Comparison of ENCODE assay signal across 1 cellular context in the genomic region with DNA sequence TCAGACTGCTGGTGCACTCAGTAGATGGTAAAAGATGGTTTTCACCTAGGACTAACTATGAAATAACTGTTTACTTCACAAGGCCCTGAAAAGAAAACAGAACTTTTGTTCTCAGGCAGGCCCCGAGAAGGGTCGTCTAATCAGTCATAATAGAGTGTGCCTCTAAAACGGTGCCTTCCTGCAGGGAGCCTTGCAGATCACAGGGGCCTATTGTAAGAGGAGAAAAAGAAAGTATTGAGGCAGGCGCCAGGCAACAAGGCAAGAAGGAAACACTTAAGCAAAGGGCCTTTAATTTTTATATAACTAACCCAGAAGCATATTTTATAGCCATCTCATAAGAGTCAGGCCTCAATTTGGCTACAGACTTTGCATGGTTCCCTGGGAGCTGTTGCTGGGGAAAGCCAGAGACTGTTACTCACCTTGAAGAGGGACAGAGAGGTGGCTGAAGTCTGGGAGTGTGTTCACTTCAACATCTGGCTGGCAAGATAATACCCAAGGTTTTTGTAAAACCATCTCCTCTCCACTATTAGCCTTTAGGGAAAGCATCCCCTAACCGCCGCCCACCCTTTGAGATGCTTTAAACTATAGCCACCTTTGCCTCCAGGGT.
TF ChIP-seq lines count a peak whose summit lies in the region.

No MANE protein-coding gene starts in this region.

TF ChIP-seq in WTC11, 78 proteins besides CTCF, POLR2A, EP300 and RAD21 (continued from another document):
- TF ChIP-seq, protein P1, sequence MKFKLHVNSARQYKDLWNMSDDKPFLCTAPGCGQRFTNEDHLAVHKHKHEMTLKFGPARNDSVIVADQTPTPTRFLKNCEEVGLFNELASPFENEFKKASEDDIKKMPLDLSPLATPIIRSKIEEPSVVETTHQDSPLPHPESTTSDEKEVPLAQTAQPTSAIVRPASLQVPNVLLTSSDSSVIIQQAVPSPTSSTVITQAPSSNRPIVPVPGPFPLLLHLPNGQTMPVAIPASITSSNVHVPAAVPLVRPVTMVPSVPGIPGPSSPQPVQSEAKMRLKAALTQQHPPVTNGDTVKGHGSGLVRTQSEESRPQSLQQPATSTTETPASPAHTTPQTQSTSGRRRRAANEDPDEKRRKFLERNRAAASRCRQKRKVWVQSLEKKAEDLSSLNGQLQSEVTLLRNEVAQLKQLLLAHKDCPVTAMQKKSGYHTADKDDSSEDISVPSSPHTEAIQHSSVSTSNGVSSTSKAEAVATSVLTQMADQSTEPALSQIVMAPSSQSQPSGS (CRISPR knock-in tag; IDR thresholded peaks at IDR 0.05; ENCODE audit: borderline replicate concordance, low read depth): no peak
- TF ChIP-seq SMAD3 (CRISPR knock-in tag; IDR thresholded peaks at IDR 0.05; ENCODE audit: borderline replicate concordance) (no peak), NR3C1 (CRISPR knock-in tag; conservative IDR thresholded peaks at IDR 0.05; ENCODE audit: low read depth) (no peak), ZNF219 (CRISPR knock-in tag; IDR thresholded peaks at IDR 0.05; ENCODE audit: borderline replicate concordance) (no peak), ZNF121 (CRISPR knock-in tag; IDR thresholded peaks at IDR 0.05) (no peak), NFYB (CRISPR knock-in tag; conservative IDR thresholded peaks at IDR 0.05; ENCODE audit: low read depth) (no peak), RELA (CRISPR knock-in tag; IDR thresholded peaks at IDR 0.05; ENCODE audit: borderline replicate concordance) (no peak), EMX1 (CRISPR knock-in tag; IDR thresholded peaks at IDR 0.05) (no peak)
- TF ChIP-seq, protein P2, sequence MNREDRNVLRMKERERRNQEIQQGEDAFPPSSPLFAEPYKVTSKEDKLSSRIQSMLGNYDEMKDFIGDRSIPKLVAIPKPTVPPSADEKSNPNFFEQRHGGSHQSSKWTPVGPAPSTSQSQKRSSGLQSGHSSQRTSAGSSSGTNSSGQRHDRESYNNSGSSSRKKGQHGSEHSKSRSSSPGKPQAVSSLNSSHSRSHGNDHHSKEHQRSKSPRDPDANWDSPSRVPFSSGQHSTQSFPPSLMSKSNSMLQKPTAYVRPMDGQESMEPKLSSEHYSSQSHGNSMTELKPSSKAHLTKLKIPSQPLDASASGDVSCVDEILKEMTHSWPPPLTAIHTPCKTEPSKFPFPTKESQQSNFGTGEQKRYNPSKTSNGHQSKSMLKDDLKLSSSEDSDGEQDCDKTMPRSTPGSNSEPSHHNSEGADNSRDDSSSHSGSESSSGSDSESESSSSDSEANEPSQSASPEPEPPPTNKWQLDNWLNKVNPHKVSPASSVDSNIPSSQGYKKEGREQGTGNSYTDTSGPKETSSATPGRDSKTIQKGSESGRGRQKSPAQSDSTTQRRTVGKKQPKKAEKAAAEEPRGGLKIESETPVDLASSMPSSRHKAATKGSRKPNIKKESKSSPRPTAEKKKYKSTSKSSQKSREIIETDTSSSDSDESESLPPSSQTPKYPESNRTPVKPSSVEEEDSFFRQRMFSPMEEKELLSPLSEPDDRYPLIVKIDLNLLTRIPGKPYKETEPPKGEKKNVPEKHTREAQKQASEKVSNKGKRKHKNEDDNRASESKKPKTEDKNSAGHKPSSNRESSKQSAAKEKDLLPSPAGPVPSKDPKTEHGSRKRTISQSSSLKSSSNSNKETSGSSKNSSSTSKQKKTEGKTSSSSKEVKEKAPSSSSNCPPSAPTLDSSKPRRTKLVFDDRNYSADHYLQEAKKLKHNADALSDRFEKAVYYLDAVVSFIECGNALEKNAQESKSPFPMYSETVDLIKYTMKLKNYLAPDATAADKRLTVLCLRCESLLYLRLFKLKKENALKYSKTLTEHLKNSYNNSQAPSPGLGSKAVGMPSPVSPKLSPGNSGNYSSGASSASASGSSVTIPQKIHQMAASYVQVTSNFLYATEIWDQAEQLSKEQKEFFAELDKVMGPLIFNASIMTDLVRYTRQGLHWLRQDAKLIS (CRISPR knock-in tag; IDR thresholded peaks at IDR 0.05; ENCODE audit: borderline replicate concordance): no peak
- TF ChIP-seq, protein P3, sequence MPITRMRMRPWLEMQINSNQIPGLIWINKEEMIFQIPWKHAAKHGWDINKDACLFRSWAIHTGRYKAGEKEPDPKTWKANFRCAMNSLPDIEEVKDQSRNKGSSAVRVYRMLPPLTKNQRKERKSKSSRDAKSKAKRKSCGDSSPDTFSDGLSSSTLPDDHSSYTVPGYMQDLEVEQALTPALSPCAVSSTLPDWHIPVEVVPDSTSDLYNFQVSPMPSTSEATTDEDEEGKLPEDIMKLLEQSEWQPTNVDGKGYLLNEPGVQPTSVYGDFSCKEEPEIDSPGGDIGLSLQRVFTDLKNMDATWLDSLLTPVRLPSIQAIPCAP (CRISPR knock-in tag; IDR thresholded peaks at IDR 0.05): no peak
- TF ChIP-seq, protein P4, sequence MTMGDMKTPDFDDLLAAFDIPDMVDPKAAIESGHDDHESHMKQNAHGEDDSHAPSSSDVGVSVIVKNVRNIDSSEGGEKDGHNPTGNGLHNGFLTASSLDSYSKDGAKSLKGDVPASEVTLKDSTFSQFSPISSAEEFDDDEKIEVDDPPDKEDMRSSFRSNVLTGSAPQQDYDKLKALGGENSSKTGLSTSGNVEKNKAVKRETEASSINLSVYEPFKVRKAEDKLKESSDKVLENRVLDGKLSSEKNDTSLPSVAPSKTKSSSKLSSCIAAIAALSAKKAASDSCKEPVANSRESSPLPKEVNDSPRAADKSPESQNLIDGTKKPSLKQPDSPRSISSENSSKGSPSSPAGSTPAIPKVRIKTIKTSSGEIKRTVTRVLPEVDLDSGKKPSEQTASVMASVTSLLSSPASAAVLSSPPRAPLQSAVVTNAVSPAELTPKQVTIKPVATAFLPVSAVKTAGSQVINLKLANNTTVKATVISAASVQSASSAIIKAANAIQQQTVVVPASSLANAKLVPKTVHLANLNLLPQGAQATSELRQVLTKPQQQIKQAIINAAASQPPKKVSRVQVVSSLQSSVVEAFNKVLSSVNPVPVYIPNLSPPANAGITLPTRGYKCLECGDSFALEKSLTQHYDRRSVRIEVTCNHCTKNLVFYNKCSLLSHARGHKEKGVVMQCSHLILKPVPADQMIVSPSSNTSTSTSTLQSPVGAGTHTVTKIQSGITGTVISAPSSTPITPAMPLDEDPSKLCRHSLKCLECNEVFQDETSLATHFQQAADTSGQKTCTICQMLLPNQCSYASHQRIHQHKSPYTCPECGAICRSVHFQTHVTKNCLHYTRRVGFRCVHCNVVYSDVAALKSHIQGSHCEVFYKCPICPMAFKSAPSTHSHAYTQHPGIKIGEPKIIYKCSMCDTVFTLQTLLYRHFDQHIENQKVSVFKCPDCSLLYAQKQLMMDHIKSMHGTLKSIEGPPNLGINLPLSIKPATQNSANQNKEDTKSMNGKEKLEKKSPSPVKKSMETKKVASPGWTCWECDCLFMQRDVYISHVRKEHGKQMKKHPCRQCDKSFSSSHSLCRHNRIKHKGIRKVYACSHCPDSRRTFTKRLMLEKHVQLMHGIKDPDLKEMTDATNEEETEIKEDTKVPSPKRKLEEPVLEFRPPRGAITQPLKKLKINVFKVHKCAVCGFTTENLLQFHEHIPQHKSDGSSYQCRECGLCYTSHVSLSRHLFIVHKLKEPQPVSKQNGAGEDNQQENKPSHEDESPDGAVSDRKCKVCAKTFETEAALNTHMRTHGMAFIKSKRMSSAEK (CRISPR knock-in tag; IDR thresholded peaks at IDR 0.05; ENCODE audit: borderline replicate concordance): no peak
